ENCODE assay signal across 21 cellular contexts in the genomic region with DNA sequence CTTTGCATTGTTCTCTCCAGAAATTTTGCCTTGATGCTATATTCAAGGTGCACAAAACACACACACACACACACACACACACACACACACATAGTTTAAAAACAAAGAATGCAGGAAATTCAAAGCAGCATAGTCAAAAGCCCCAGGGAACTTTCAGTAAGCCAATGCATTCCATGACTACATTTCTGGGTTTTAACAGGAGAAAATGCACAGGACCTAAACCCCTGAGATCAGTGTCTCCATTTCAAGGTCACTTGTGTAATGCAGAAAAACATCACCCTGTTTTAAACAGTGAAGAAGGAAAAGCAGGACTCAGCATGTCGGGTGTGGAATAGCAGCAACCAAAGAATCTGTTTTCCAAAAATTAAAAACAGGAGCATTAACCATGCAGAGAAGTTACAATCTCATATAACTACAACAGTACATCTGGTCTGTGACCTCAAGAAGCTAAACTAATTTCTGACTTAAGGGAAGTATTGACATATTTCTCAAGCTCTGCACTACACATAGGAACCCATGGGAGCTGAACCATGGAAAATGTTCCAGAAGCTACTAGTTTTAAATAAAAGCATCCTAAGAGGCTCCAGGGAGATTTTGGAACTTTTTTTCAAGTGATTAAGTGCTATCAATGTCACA.
DNase-seq lines count a peak whose midpoint lies in the region; ATAC-seq, FAIRE-seq and TF ChIP-seq lines count a peak whose summit lies in the region.
"Had no signal": no experiment of that assay in that cellular context is flagged by ENCODE, and none has a peak within 500 bp of the region (broad histone marks: within the 10 kb centered on the region; RNA-seq: fewer than 3 reads in every experiment).

No MANE protein-coding gene starts in this region.

- H3K27me3 ChIP-seq in GM23338 (ENCODE audit: insufficient read depth) = no peaks in the 10 kb centered on the region
- no peaks in the 10 kb centered on the region for H3K27me3 ChIP-seq in H1 (replicated peaks in 1 of 4; ENCODE audit: control insufficient read depth in 3 of 4, extremely low read depth in 1 of 4, insufficient read depth in 3 of 4, low read length in 3 of 4)

- H3K27ac Mint-ChIP-seq in GM23338 = peak overlapping the region; percentile 54
- H3K27ac Mint-ChIP-seq in activated T-cell treated with anti-CD3 and anti-CD28 coated beads, Interleukin-2, amount 50 U/mL, for 24 hours = no peak overlapping the region

- H3K4me3 ChIP-seq in GM23338 = no peak overlapping the region
- no peak overlapping the region for H3K4me3 ChIP-seq in H1 (ENCODE audit: extremely low read depth in 1 of 4, insufficient read depth in 2 of 4, low read depth in 3 of 4, low read length in 4 of 4)

- H3K14ac ChIP-seq in H1 (ENCODE audit: insufficient read length) = no peak overlapping the region

- peak overlapping the region; percentile 2; the same call in 1 of the 2 replicates for H2AFZ ChIP-seq in GM23338
- no peak overlapping the region for H2AFZ ChIP-seq in H1 (ENCODE audit: low read length)

- H3K27ac ChIP-seq in GM23338 (ENCODE audit: low read depth) = no peak overlapping the region
- no peak overlapping the region for H3K27ac ChIP-seq in H1 (ENCODE audit: low read depth, low read length)
- H3K27ac ChIP-seq: epithelial cell of prostate had no signal

- CTCF ChIA-PET in H1 (lab: Charles Lee; ENCODE audit: partially characterized antibody) = no interaction called here

- TF ChIP-seq POLR2A in H1 (IDR thresholded peaks at IDR 0.05; ENCODE audit: control extremely low read depth in 1 of 2, low read depth in 2 of 2, low read length in 2 of 2) = no peak

- peaks cover 15% of the 10 kb centered on the region for H3K36me3 Mint-ChIP-seq in GM23338 (ENCODE audit: low read depth)
- H3K36me3 Mint-ChIP-seq in activated T-cell treated with anti-CD3 and anti-CD28 coated beads, Interleukin-2, amount 50 U/mL, for 24 hours (ENCODE audit: low read depth) = no peaks in the 10 kb centered on the region

- no peak overlapping the region for H4K5ac ChIP-seq in H1 (ENCODE audit: insufficient read length, low read depth, low read length)

- peak; percentile 41 for DNase-seq in AG08395 (ENCODE audit: low spot score)
- peak; percentile 54 for DNase-seq in GM23338 (ENCODE audit: low spot score)
- DNase-seq in H1 (ENCODE audit: low read depth in 1 of 2, low spot score in 2 of 2) = no peak
- DNase-seq in islet precursor cell = peak; percentile 75
- no peak for DNase-seq in activated T-cell treated with anti-CD3 and anti-CD28 coated beads, Interleukin-2, amount 50 U/mL, for 24 hours
- DNase-seq in DMS153 (lab: John Stamatoyannopoulos, UW) = no peak
- no peak for DNase-seq in superior temporal gyrus (ENCODE audit: extremely low spot score)
- no peak for DNase-seq in putamen (ENCODE audit: low spot score)
- DNase-seq: activated CD4-positive, alpha-beta T cell treated with anti-CD3 and anti-CD28 coated beads for 4 hours; activated effector memory CD4-positive, alpha-beta T cell treated with Interleukin-2 at 50 U/mL for 16 hours; CD8-positive, alpha-beta memory T cell; DND-41; IMR-90; MM.1S; NCI-H1930; NK-92 treated with Interleukin-12 subunit alpha and Interleukin-12 subunit beta, amount 100 ng/mL, for 24 hours; stimulated activated naive CD8-positive, alpha-beta T cell treated with anti-CD3 and anti-CD28 coated beads, Interleukin-15, Interleukin-2, amounts not matched to agents 100 U/mL and 50 U/mL, for 24 hours had no signal

- peaks cover 16% of the 10 kb centered on the region for H3K9me3 Mint-ChIP-seq in GM23338
- no peaks in the 10 kb centered on the region for H3K9me3 Mint-ChIP-seq in activated T-cell treated with anti-CD3 and anti-CD28 coated beads, Interleukin-2, amount 50 U/mL, for 24 hours

- no peaks in the 10 kb centered on the region for H3K79me1 ChIP-seq in H1 (ENCODE audit: low read depth, low read length)

- POLR2A ChIA-PET in H1 (lab: Charles Lee; ENCODE audit: partially characterized antibody) = no interaction called here

- no peaks in the 10 kb centered on the region for H3F3A ChIP-seq in GM23338 (replicated peaks; ENCODE audit: low read depth)

- H3K4me1 Mint-ChIP-seq in GM23338 = peaks cover 18% of the 10 kb centered on the region; the same call in 2 of the 3 replicates
- peaks cover 2% of the 10 kb centered on the region for H3K4me1 Mint-ChIP-seq in activated T-cell treated with anti-CD3 and anti-CD28 coated beads, Interleukin-2, amount 50 U/mL, for 24 hours (ENCODE audit: low read depth)
- H3K4me1 Mint-ChIP-seq: CD8-positive, alpha-beta memory T cell had no signal

- peaks cover 6% of the 10 kb centered on the region; the same call in 1 of the 2 replicates for H3K9me2 ChIP-seq in GM23338 (ENCODE audit: insufficient read depth)

- no peak overlapping the region for H3K56ac ChIP-seq in H1 (replicated peaks; ENCODE audit: insufficient read length, low read depth, low read length)

- H3K4me2 ChIP-seq in GM23338 (no peak overlapping the region), H1 (ENCODE audit: insufficient read depth in 1 of 2, low read depth in 2 of 2, low read length in 2 of 2) (no peak overlapping the region)

- no peak overlapping the region for H2BK120ac ChIP-seq in H1 (replicated peaks; ENCODE audit: low read depth, low read length)

- peaks cover 0 to 3% of the 10 kb centered on the region in 2 experiments; a peak in 1 of 4 replicates for H3K9me3 ChIP-seq in H1 (ENCODE audit: insufficient read depth in 2 of 2, low read depth in 1 of 2, low read length in 1 of 2)

- H2BK5ac ChIP-seq in H1 (ENCODE audit: low read depth, low read length) = no peak overlapping the region

- H3K36me3 ChIP-seq in GM23338 (ENCODE audit: insufficient read depth) (no peaks in the 10 kb centered on the region; the same call in 1 of the 2 replicates), H1 (ENCODE audit: control insufficient read depth in 2 of 4, insufficient read depth in 4 of 4, low read length in 3 of 4) (no peaks in the 10 kb centered on the region)

- peak; percentile 39 for FAIRE-seq in H1 (lab: Jason Lieb, UNC)
- FAIRE-seq: colon, keratinocyte had no signal

- H4K20me1 ChIP-seq in GM23338 (replicated peaks; ENCODE audit: insufficient read depth) (no peaks in the 10 kb centered on the region), H1 (replicated peaks in 1 of 2; ENCODE audit: control insufficient read depth in 1 of 2, insufficient read depth in 2 of 2, low read length in 2 of 2) (no peaks in the 10 kb centered on the region)

- H3K27me3 Mint-ChIP-seq in GM23338 (ENCODE audit: insufficient read depth, low read depth, poor library complexity) = no peaks in the 10 kb centered on the region
- no peaks in the 10 kb centered on the region for H3K27me3 Mint-ChIP-seq in activated T-cell treated with anti-CD3 and anti-CD28 coated beads, Interleukin-2, amount 50 U/mL, for 24 hours

- WGBS in H1 (ENCODE audit: extremely low coverage in 1 of 2, insufficient coverage in 1 of 2, insufficient read length in 1 of 2, insufficient replicate concordance in 2 of 2, low coverage in 1 of 2, low lambda C conversion rate in 2 of 2, missing lambda C conversion rate in 1 of 2), 2 experiments = 88% methylated on average over 1 of the region's 1 CpG; no CpG with 5 or more reads in 1 of the 2 experiments

- no peak overlapping the region for H4K91ac ChIP-seq in H1 (replicated peaks; ENCODE audit: insufficient read length, low read length)

- TF ChIP-seq EP300 in H1 (IDR thresholded peaks at IDR 0.05; ENCODE audit: borderline replicate concordance in 1 of 2, low read depth in 2 of 2, low read length in 2 of 2) = no peak

- ATAC-seq in GM23338 = no peak
- ATAC-seq: HCT116; stimulated activated naive CD8-positive, alpha-beta T cell treated with anti-CD3 and anti-CD28 coated beads, Interleukin-15, Interleukin-2, amounts not matched to agents 100 U/mL and 50 U/mL, for 24 hours had no signal

- no peak overlapping the region for H3K4ac ChIP-seq in H1 (replicated peaks; ENCODE audit: insufficient read length, low read depth, low read length)

- H3K23me2 ChIP-seq in H1 (ENCODE audit: low read depth, low read length) = no peaks in the 10 kb centered on the region; the same call in 1 of the 2 replicates

- H3K4me1 ChIP-seq in GM23338 (ENCODE audit: insufficient read depth) (peaks cover 5% of the 10 kb centered on the region; the same call in 1 of the 2 replicates), H1 (replicated peaks in 1 of 4; ENCODE audit: control insufficient read depth in 3 of 4, insufficient read depth in 4 of 4, low read length in 3 of 4) (peaks cover 0 to 3% (median 1%) of the 10 kb centered on the region in 4 experiments; a peak in 2 of 7 replicates)

- TF ChIP-seq CTCF in GM23338 (conservative IDR thresholded peaks at IDR 0.05; ENCODE audit: low read depth in 2 of 2) = no peak
- no peak for TF ChIP-seq CTCF in H1 (IDR thresholded peaks at IDR 0.05; ENCODE audit: control extremely low read depth in 1 of 3, insufficient read depth in 1 of 3, low read depth in 1 of 3, low read length in 3 of 3)

- no peak for TF ChIP-seq RAD21 in H1 (IDR thresholded peaks at IDR 0.05 in 1 of 2, conservative IDR thresholded peaks at IDR 0.05 in 1 of 2; ENCODE audit: low read depth in 2 of 2, low read length in 2 of 2)

- no peak overlapping the region for H4K8ac ChIP-seq in H1 (ENCODE audit: extremely low read depth, insufficient read depth, low read length)

- H3K9ac ChIP-seq in H1 (replicated peaks in 1 of 4; ENCODE audit: extremely low read depth in 1 of 4, low read depth in 3 of 4, low read length in 3 of 4) = no peak overlapping the region

- H3K4me3 Mint-ChIP-seq in GM23338 = no peak overlapping the region
- H3K4me3 Mint-ChIP-seq in activated T-cell treated with anti-CD3 and anti-CD28 coated beads, Interleukin-2, amount 50 U/mL, for 24 hours = no peak overlapping the region
- H3K4me3 Mint-ChIP-seq: CD8-positive, alpha-beta memory T cell had no signal

- H3K23ac ChIP-seq in H1 (ENCODE audit: insufficient read length) = no peak overlapping the region

- H3K79me2 ChIP-seq in GM23338 (replicated peaks; ENCODE audit: insufficient read depth) (no peaks in the 10 kb centered on the region), H1 (ENCODE audit: control insufficient read depth in 1 of 2, insufficient read depth in 2 of 2, low read length in 2 of 2) (no peaks in the 10 kb centered on the region)

- no peak overlapping the region for H2BK12ac ChIP-seq in H1 (ENCODE audit: low read depth, low read length)

- no peak overlapping the region for H2AK5ac ChIP-seq in H1 (ENCODE audit: low read depth, low read length)

- H3K18ac ChIP-seq in H1 (ENCODE audit: extremely low read depth, low read length) = no peak overlapping the region

- no peak overlapping the region for H2BK20ac ChIP-seq in H1 (ENCODE audit: low read length)

- H2BK15ac ChIP-seq in H1 (ENCODE audit: low read length) = no peak overlapping the region

TF ChIP-seq in H1, 55 proteins besides CTCF, POLR2A, EP300 and RAD21:
- no peak for TF ChIP-seq SP2 (IDR thresholded peaks at IDR 0.05; ENCODE audit: low read length)
- TF ChIP-seq TEAD4 (IDR thresholded peaks at IDR 0.05; ENCODE audit: low read depth, low read length) = peak; percentile 62; the same call in 1 of the 2 replicates
- no peak for TF ChIP-seq SAP30 (IDR thresholded peaks at IDR 0.05; ENCODE audit: insufficient read depth, insufficient replicate concordance, low read length)

Comparison
In these comparisons a context has a peak if more than half of its experiments do, and no peak if none do; other contexts are left out.
1. DNase-seq: peak in AG08395 (single experiment), GM23338 (single experiment) and islet precursor cell (single experiment); none in H1 (0 of 2), activated T-cell treated with anti-CD3 and anti-CD28 coated beads, Interleukin-2, amount 50 U/mL, for 24 hours (single experiment), DMS153 (single experiment), superior temporal gyrus (single experiment) and putamen (single experiment).